11 cellular contexts compared by ENCODE assay signal in genomic region chr9:69981686-69982450, GRCh38.
DNase-seq lines count a peak whose midpoint lies in the region; ATAC-seq and TF ChIP-seq lines count a peak whose summit lies in the region.
"Had no signal": no experiment of that assay in that cellular context is flagged by ENCODE, and none has a peak within 500 bp of the region (broad histone marks: within the 10 kb centered on the region; RNA-seq: fewer than 3 reads in every experiment).

No MANE protein-coding gene starts in this region.

- H3K36me3 Mint-ChIP-seq in WTC11, result no peaks in the 10 kb centered on the region
- H3K36me3 Mint-ChIP-seq in T-helper 17 cell (ENCODE audit: low read depth), result no peaks in the 10 kb centered on the region

- CTCF ChIA-PET in WTC11 (lab: Charles Lee), result interaction anchor here (2.2 to 4.9 kb wide), 3 partner anchors 10 to 131 kb away, joined by 9 to 25 read pairs (median 11); no protein-coding TSS in a partner anchor

- H3K9me3 ChIP-seq in T-helper 17 cell (ENCODE audit: control insufficient read depth, low read length, poor library complexity, severe bottlenecking), result no peaks in the 10 kb centered on the region
- H3K9me3 ChIP-seq: left lung, MG63 had no signal

- TF ChIP-seq CTCF in AG10803 (conservative IDR thresholded peaks at IDR 0.05; ENCODE audit: low read length) (no peak), WTC11 (IDR thresholded peaks at IDR 0.05) (no peak), kidney epithelial cell (IDR thresholded peaks at IDR 0.05; ENCODE audit: insufficient read depth, low read length, poor library complexity, severe bottlenecking) (no peak)

- ATAC-seq in WTC11, result peak; percentile 39
- no peak for ATAC-seq in HG03175 (IDR thresholded peaks at IDR 0.05; ENCODE audit: unreplicated experiment)
- ATAC-seq in T-helper 17 cell, result no peak
- ATAC-seq: left lung had no signal

- POLR2A ChIA-PET in WTC11 (lab: Charles Lee), result no interaction called here

- H3K27me3 Mint-ChIP-seq in WTC11 (ENCODE audit: low read depth) (no peaks in the 10 kb centered on the region; the same call in 1 of the 2 replicates), T-helper 17 cell (peaks cover 32% of the 10 kb centered on the region)

- no peaks in the 10 kb centered on the region for H3K36me3 ChIP-seq in kidney epithelial cell (ENCODE audit: control insufficient read depth, insufficient read depth, low read length)
- H3K36me3 ChIP-seq: left lung, MG63 had no signal

- H3K4me3 ChIP-seq in AG10803 (ENCODE audit: low read length) (no peak overlapping the region), kidney epithelial cell (ENCODE audit: low read depth, low read length) (no peak overlapping the region)
- H3K4me3 ChIP-seq: left lung, MG63 had no signal

- no peak overlapping the region for H3K4me3 Mint-ChIP-seq in WTC11
- no peak overlapping the region for H3K4me3 Mint-ChIP-seq in T-helper 17 cell

- H3K9me3 Mint-ChIP-seq in WTC11, result peaks cover 16% of the 10 kb centered on the region

- no peaks in the 10 kb centered on the region for H3K27me3 ChIP-seq in kidney epithelial cell (ENCODE audit: control insufficient read depth, insufficient read depth, low read length)
- H3K27me3 ChIP-seq: left lung, MG63 had no signal

- DNase-seq in AG10803 (ENCODE audit: low read depth) (peak; percentile 57), M059J (ENCODE audit: low read depth) (peak; percentile 89), WTC11 (ENCODE audit: low spot score) (no peak), kidney epithelial cell (ENCODE audit: low read depth) (peak; percentile 50), T-helper 17 cell (no peak), KBM-7 (no peak), NCI-H526 (lab: John Stamatoyannopoulos, UW) (no peak)
- DNase-seq: GOT3, left lung, MG63 had no signal

- no peak overlapping the region for H3K27ac Mint-ChIP-seq in WTC11
- H3K27ac Mint-ChIP-seq in T-helper 17 cell, result no peak overlapping the region

- in situ Hi-C loops in KBM-7 (cut with MboI; ENCODE audit: low pct_unique_long_range_greater_than_20kb, low sequenced_read_pairs), result loop anchor here (25.0 kb wide), 1 partner anchor 630 kb away; no protein-coding TSS in a partner anchor

- H3K4me1 Mint-ChIP-seq in WTC11 (peaks cover 15% of the 10 kb centered on the region), T-helper 17 cell (no peaks in the 10 kb centered on the region)

TF ChIP-seq in WTC11, 78 proteins besides CTCF, POLR2A, EP300 and RAD21:
- TF ChIP-seq HMGXB4 (CRISPR knock-in tag; IDR thresholded peaks at IDR 0.05) (no peak), CBFB (CRISPR knock-in tag; IDR thresholded peaks at IDR 0.05; ENCODE audit: low read depth) (no peak), ETV6 (CRISPR knock-in tag; IDR thresholded peaks at IDR 0.05) (no peak), JUN (CRISPR knock-in tag; IDR thresholded peaks at IDR 0.05) (no peak), HMGA2 (CRISPR knock-in tag; IDR thresholded peaks at IDR 0.05) (no peak)
- TF ChIP-seq, protein P1, sequence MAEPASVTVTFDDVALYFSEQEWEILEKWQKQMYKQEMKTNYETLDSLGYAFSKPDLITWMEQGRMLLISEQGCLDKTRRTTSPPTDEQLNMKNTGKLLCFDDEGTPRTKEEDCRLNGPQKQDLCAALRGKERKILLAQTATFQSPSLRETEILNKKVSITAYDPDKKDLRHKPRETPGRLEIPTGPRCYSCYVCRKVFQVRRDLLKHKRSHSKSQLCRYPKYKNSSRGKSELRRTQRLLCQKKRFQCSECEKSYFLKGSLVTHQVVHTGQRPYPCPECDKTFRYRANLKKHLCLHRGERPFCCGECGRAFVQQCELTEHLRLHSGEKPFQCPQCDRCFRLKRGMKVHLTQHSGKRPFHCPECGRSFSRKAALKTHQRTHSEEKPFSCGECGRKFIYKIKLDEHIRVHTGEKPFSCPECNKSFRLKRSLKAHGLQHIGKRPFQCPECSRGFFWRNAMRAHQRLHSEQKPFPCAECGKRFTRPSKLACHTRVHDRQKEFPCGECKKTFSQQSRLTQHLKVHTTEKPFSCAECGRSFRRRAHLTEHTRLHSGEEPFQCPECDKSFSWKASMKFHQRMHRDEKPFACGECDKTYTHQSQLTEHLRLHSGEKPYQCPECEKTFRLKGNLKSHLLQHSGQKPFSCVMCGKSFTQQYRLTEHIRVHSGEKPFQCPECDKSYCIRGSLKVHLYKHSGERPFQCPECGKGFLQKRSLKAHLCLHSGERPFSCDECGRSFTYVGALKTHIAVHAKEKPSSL (CRISPR knock-in tag; conservative IDR thresholded peaks at IDR 0.05), result no peak
- TF ChIP-seq, protein P2, sequence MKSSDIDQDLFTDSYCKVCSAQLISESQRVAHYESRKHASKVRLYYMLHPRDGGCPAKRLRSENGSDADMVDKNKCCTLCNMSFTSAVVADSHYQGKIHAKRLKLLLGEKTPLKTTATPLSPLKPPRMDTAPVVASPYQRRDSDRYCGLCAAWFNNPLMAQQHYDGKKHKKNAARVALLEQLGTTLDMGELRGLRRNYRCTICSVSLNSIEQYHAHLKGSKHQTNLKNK (CRISPR knock-in tag; IDR thresholded peaks at IDR 0.05), result no peak

Comparison
In these comparisons a context has a peak if more than half of its experiments do, and no peak if none do; other contexts are left out.
1. DNase-seq: peak in AG10803 (single experiment), M059J (single experiment) and kidney epithelial cell (single experiment); none in WTC11 (single experiment), T-helper 17 cell (0 of 3), KBM-7 (single experiment) and NCI-H526 (0 of 2).